ENCODE assay signal across 11 cellular contexts in the genomic region with DNA sequence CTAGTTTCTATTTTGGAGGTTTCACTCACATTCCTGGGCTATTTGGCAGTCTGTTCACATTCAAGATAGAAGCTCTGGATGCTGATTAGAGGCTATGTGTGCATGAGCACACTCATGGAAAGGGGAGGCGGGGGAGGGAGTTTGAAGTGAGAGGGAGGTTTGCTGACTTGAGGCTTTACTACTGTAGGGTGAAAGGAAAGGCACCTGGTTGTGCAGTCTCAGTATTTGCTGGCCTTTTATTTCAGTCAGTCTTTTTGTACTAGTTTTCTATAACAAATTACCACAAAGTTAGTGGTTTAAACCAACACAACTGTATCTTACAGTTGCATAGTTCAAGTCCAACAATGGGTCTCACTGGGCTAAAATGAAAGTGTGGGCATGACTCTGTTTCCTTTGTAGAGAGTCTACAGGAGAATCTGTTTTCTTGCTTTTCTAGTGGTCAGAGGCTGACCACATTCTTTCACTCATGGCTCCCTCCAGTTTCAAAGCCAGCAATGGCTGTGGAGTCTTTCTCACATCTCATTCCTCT. TPM values are rescaled to one million over a fixed set of nuclear protein-coding genes. Genes with fewer than 3 reads are reported as not detected.
DNase-seq lines count a peak whose midpoint lies in the region; ATAC-seq and TF ChIP-seq lines count a peak whose summit lies in the region.
"Had no signal": no experiment of that assay in that cellular context is flagged by ENCODE, and none has a peak within 500 bp of the region (broad histone marks: within the 10 kb centered on the region; RNA-seq: fewer than 3 reads in every experiment).

No MANE protein-coding gene starts in this region.

- peaks cover 0 to 2% (median 0%) of the 10 kb centered on the region in 5 donors for H3K9me3 Mint-ChIP-seq in CD8-positive, alpha-beta memory T cell
- H3K9me3 Mint-ChIP-seq: natural killer cell treated with Interleukin-12 subunit alpha and Interleukin-12 subunit beta and Interleukin-15 and Interleukin-18, amount 100 ng/mL, for 72 hours had no signal

- H3K4me3 ChIP-seq in choroid plexus epithelial cell (ENCODE audit: low read depth, low read length), result no peak overlapping the region
- H3K4me3 ChIP-seq in stomach, result no peak overlapping the region
- H3K4me3 ChIP-seq in CD8-positive, alpha-beta memory T cell (ENCODE audit: low read length), result no peak overlapping the region
- H3K4me3 ChIP-seq: breast epithelium had no signal

- peaks cover 0 to 6% (median 3%) of the 10 kb centered on the region in 4 donors for H3K9me3 ChIP-seq in stomach
- H3K9me3 ChIP-seq in CD8-positive, alpha-beta memory T cell (ENCODE audit: low read length), result no peaks in the 10 kb centered on the region
- H3K9me3 ChIP-seq: breast epithelium had no signal

- CTCF ChIA-PET in CD8-positive, alpha-beta memory T cell (lab: Charles Lee), result no interaction called here

- WGBS in stomach, 5 donors, result 73 to 97% (median 87%) methylated on average over 1 of the region's 1 CpG

- no peak for TF ChIP-seq POLR2A in stomach (IDR thresholded peaks at IDR 0.05)

- POLR2A ChIA-PET in CD8-positive, alpha-beta memory T cell (lab: Charles Lee), result no interaction called here

- no peak overlapping the region for H3K27ac Mint-ChIP-seq in CD8-positive, alpha-beta memory T cell
- H3K27ac Mint-ChIP-seq: natural killer cell treated with Interleukin-12 subunit alpha and Interleukin-12 subunit beta and Interleukin-15 and Interleukin-18, amount 100 ng/mL, for 72 hours had no signal

- no peaks in the 10 kb centered on the region for H3K4me1 Mint-ChIP-seq in CD8-positive, alpha-beta memory T cell

- DNase-seq in choroid plexus epithelial cell (ENCODE audit: low read depth) (peak; percentile 23), stomach (no peak), Right ventricle myocardium superior (no peak), NCI-H1930 (lab: John Stamatoyannopoulos, UW) (no peak)
- no peak for DNase-seq in CD8-positive, alpha-beta memory T cell
- DNase-seq: NCI-H446 had no signal

- TF ChIP-seq EP300 in stomach (IDR thresholded peaks at IDR 0.05), result no peak

- H3K4me3 Mint-ChIP-seq in CD8-positive, alpha-beta memory T cell, result no peak overlapping the region
- H3K4me3 Mint-ChIP-seq: natural killer cell treated with Interleukin-12 subunit alpha and Interleukin-12 subunit beta and Interleukin-15 and Interleukin-18, amount 100 ng/mL, for 72 hours had no signal

- H3K4me1 ChIP-seq in stomach, result no peaks in the 10 kb centered on the region
- no peaks in the 10 kb centered on the region for H3K4me1 ChIP-seq in CD8-positive, alpha-beta memory T cell (ENCODE audit: insufficient read depth, low read length)
- H3K4me1 ChIP-seq: breast epithelium had no signal

- H3K27me3 Mint-ChIP-seq in CD8-positive, alpha-beta memory T cell, result peaks cover 0 to 7% of the 10 kb centered on the region in 2 donors

- no peak overlapping the region for H3K27ac ChIP-seq in stomach
- H3K27ac ChIP-seq in CD8-positive, alpha-beta memory T cell (ENCODE audit: low read depth, low read length), result no peak overlapping the region
- H3K27ac ChIP-seq: breast epithelium had no signal

- no peak for TF ChIP-seq CTCF in choroid plexus epithelial cell (conservative IDR thresholded peaks at IDR 0.05; ENCODE audit: low read depth, low read length)
- no peak for TF ChIP-seq CTCF in stomach (IDR thresholded peaks at IDR 0.05)

- ATAC-seq in GM18520 (IDR thresholded peaks at IDR 0.05; ENCODE audit: unreplicated experiment), result peak; percentile 84
- ATAC-seq in GM21528 (IDR thresholded peaks at IDR 0.05; ENCODE audit: low FRiP score, unreplicated experiment), result peak; percentile 99
- peak; percentile 93 for ATAC-seq in HG03175 (IDR thresholded peaks at IDR 0.05; ENCODE audit: unreplicated experiment)
- ATAC-seq in Right ventricle myocardium superior (ENCODE audit: poor library complexity), result no peak

- H3K36me3 ChIP-seq in stomach, result no peaks in the 10 kb centered on the region
- no peaks in the 10 kb centered on the region for H3K36me3 ChIP-seq in CD8-positive, alpha-beta memory T cell (ENCODE audit: insufficient read depth, low read length)
- H3K36me3 ChIP-seq: breast epithelium had no signal

- intact Hi-C loops in stomach (cut with DNase I; ENCODE audit: low total_unique reads), result no loop called here
- intact Hi-C loops in Right ventricle myocardium superior (cut with DNase I), result no loop called here

- no peaks in the 10 kb centered on the region for H3K27me3 ChIP-seq in stomach
- H3K27me3 ChIP-seq in CD8-positive, alpha-beta memory T cell (ENCODE audit: insufficient read depth, low read length, poor library complexity, severe bottlenecking), result peaks cover 3% of the 10 kb centered on the region
- H3K27me3 ChIP-seq: breast epithelium had no signal

- peaks cover 0 to 9% (median 0%) of the 10 kb centered on the region in 3 donors for H3K36me3 Mint-ChIP-seq in CD8-positive, alpha-beta memory T cell
- H3K36me3 Mint-ChIP-seq: natural killer cell treated with Interleukin-12 subunit alpha and Interleukin-12 subunit beta and Interleukin-15 and Interleukin-18, amount 100 ng/mL, for 72 hours had no signal

RNA-seq across cellular contexts. Expression of a gene that starts 47.7 kb away (rescaled TPM):
- total RNA-seq in stomach (10 to 100 TPM in 2 of 5 donors, 1 to 10 TPM in 1, not detected in 2; 7.7 to 17.4 (median 13.8) TPM), Right ventricle myocardium superior (1.5 TPM)
- 10 to 100 TPM in 1 of 3 donors, 1 to 10 TPM in 2; 4.7 to 20.7 (median 4.7) TPM for polyA plus RNA-seq in stomach
- 10 to 100 TPM; 19.7 to 21.9 TPM for total RNA-seq in CD8-positive, alpha-beta memory T cell
- 25.5 TPM for polyA plus RNA-seq in CD8-positive, alpha-beta memory T cell

RNA-seq across cellular contexts. Expression of a gene that starts 56.0 kb away (rescaled TPM):
- 100 to 1,000 TPM in 2 of 5 donors, 10 to 100 TPM in 2, 1 to 10 TPM in 1; 8.1 to 254 (median 58.1) TPM for total RNA-seq in stomach
- polyA plus RNA-seq in stomach, result 1 to 10 TPM; 6.2 to 9.5 (median 8.7) TPM
- total RNA-seq in CD8-positive, alpha-beta memory T cell, result 10 to 100 TPM; 38.9 to 44.3 TPM
- polyA plus RNA-seq in CD8-positive, alpha-beta memory T cell, result 10.1 TPM
- 15.8 TPM for total RNA-seq in Right ventricle myocardium superior
